ENCODE assay signal across 11 cellular contexts in the genomic region with DNA sequence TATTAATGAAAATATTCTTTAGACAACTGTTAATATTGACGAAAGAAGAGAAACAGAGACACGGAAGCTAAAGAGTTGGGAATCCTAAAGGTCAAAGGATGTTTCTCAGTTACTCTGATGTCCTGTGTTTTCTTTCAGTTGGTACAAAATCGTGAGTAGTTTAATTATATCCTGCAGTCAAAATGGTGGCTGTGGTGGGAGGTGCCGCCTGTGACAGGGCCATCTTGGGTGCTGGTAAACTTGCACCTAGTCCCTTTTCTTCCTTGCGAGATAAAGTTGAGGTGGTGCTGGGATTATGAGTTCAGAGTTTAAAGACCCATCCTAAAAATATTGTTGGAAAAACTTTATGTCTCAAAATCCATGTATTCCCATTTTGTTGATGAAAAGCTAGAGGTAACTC. TPM values are rescaled to one million over a fixed set of nuclear protein-coding genes. Genes with fewer than 3 reads are reported as not detected.
DNase-seq lines count a peak whose midpoint lies in the region; ATAC-seq and TF ChIP-seq lines count a peak whose summit lies in the region.
"Had no signal": no experiment of that assay in that cellular context is flagged by ENCODE, and none has a peak within 500 bp of the region (broad histone marks: within the 10 kb centered on the region; RNA-seq: fewer than 3 reads in every experiment).

No MANE protein-coding gene starts in this region.

- peak overlapping the region; percentile 99 for H3K27ac ChIP-seq in psoas muscle
- H3K27ac ChIP-seq: 22Rv1, brain microvascular endothelial cell had no signal

- H3K27me3 Mint-ChIP-seq in WTC11 (ENCODE audit: low read depth), result no peaks in the 10 kb centered on the region

- peaks cover 59% of the 10 kb centered on the region for H3K4me1 ChIP-seq in psoas muscle

- no peak for ATAC-seq in WTC11
- no peak for ATAC-seq in psoas muscle
- no peak for ATAC-seq in HG02852 (IDR thresholded peaks at IDR 0.05; ENCODE audit: unreplicated experiment)

- no peak overlapping the region for H3K27ac Mint-ChIP-seq in WTC11

- no peaks in the 10 kb centered on the region for H3K9me3 Mint-ChIP-seq in WTC11

- H3K4me3 Mint-ChIP-seq in WTC11, result peak overlapping the region; percentile 84

- no peaks in the 10 kb centered on the region for H3K27me3 ChIP-seq in psoas muscle (ENCODE audit: insufficient read depth in 3 of 3, low read length in 2 of 3)

- no peak for TF ChIP-seq CTCF in WTC11 (IDR thresholded peaks at IDR 0.05)
- no peak for TF ChIP-seq CTCF in psoas muscle (IDR thresholded peaks at IDR 0.05)

- DNase-seq in DMS79 treated with DMSO at 0.1 percent for 48 hours (lab: John Stamatoyannopoulos, UW) (peak; percentile 10), DMS79 (lab: John Stamatoyannopoulos, UW) (no peak), WTC11 (ENCODE audit: low spot score) (no peak), psoas muscle (no peak), NCI-H526 treated with DMSO at 0.1 percent for 48 hours (lab: John Stamatoyannopoulos, UW) (no peak), anterior cingulate cortex (lab: John Stamatoyannopoulos, UW) (no peak)
- DNase-seq: brain microvascular endothelial cell, sigmoid colon had no signal

- WGBS in psoas muscle, 3 donors, result 25 to 53% (median 33%) methylated on average over 5 of the region's 5 CpGs

- CTCF ChIA-PET in WTC11 (lab: Charles Lee), result interaction anchor here (1.0 to 1.8 kb wide), 3 partner anchors 8 to 112 kb away, joined by 3 to 7 read pairs (median 4); no protein-coding TSS in a partner anchor

- H3K9me3 ChIP-seq in iPS-18c (ENCODE audit: control insufficient read depth, insufficient read depth, low read length), result no peaks in the 10 kb centered on the region
- no peaks in the 10 kb centered on the region for H3K9me3 ChIP-seq in psoas muscle
- H3K9me3 ChIP-seq: sigmoid colon had no signal

- intact Hi-C loops in psoas muscle (cut with DNase I), result loop anchor here (2.0 to 5.0 kb wide), 5 partner anchors 41 to 107 kb away; no protein-coding TSS in a partner anchor

- H3K36me3 ChIP-seq in psoas muscle (ENCODE audit: insufficient read depth in 1 of 2, low read depth in 1 of 2), result no peaks in the 10 kb centered on the region
- H3K36me3 ChIP-seq: brain microvascular endothelial cell, sigmoid colon had no signal

- H3K36me3 Mint-ChIP-seq in WTC11, result no peaks in the 10 kb centered on the region

- H3K4me1 Mint-ChIP-seq in WTC11, result peaks cover 63% of the 10 kb centered on the region

- POLR2A ChIA-PET in WTC11 (lab: Charles Lee), result interaction anchor here (1.0 kb wide), 1 partner anchor 9 kb away, joined by 3 read pairs; no protein-coding TSS in a partner anchor

- H3K4me3 ChIP-seq in iPS-18c (ENCODE audit: insufficient read depth, low read depth, low read length) (peak overlapping the region; percentile 78), psoas muscle (peak overlapping the region; percentile 92)

TF ChIP-seq in WTC11, 78 proteins besides CTCF, POLR2A, EP300 and RAD21 (continues in another document):
- TF ChIP-seq NFATC4 (CRISPR knock-in tag; IDR thresholded peaks at IDR 0.05), result no peak
- no peak for TF ChIP-seq SOX15 (CRISPR knock-in tag; IDR thresholded peaks at IDR 0.05)
- no peak for TF ChIP-seq ARID4B (CRISPR knock-in tag; IDR thresholded peaks at IDR 0.05; ENCODE audit: borderline replicate concordance)
- TF ChIP-seq ETV6 (CRISPR knock-in tag; IDR thresholded peaks at IDR 0.05), result no peak
- TF ChIP-seq SMAD3 (CRISPR knock-in tag; IDR thresholded peaks at IDR 0.05; ENCODE audit: borderline replicate concordance), result no peak
- TF ChIP-seq, protein P1, sequence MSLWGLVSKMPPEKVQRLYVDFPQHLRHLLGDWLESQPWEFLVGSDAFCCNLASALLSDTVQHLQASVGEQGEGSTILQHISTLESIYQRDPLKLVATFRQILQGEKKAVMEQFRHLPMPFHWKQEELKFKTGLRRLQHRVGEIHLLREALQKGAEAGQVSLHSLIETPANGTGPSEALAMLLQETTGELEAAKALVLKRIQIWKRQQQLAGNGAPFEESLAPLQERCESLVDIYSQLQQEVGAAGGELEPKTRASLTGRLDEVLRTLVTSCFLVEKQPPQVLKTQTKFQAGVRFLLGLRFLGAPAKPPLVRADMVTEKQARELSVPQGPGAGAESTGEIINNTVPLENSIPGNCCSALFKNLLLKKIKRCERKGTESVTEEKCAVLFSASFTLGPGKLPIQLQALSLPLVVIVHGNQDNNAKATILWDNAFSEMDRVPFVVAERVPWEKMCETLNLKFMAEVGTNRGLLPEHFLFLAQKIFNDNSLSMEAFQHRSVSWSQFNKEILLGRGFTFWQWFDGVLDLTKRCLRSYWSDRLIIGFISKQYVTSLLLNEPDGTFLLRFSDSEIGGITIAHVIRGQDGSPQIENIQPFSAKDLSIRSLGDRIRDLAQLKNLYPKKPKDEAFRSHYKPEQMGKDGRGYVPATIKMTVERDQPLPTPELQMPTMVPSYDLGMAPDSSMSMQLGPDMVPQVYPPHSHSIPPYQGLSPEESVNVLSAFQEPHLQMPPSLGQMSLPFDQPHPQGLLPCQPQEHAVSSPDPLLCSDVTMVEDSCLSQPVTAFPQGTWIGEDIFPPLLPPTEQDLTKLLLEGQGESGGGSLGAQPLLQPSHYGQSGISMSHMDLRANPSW (CRISPR knock-in tag; conservative IDR thresholded peaks at IDR 0.05; ENCODE audit: low read depth), result no peak
- no peak for TF ChIP-seq FOXP1 (CRISPR knock-in tag; IDR thresholded peaks at IDR 0.05; ENCODE audit: borderline replicate concordance)
- TF ChIP-seq MXD4 (CRISPR knock-in tag; IDR thresholded peaks at IDR 0.05; ENCODE audit: borderline replicate concordance), result no peak
- TF ChIP-seq, protein P2, sequence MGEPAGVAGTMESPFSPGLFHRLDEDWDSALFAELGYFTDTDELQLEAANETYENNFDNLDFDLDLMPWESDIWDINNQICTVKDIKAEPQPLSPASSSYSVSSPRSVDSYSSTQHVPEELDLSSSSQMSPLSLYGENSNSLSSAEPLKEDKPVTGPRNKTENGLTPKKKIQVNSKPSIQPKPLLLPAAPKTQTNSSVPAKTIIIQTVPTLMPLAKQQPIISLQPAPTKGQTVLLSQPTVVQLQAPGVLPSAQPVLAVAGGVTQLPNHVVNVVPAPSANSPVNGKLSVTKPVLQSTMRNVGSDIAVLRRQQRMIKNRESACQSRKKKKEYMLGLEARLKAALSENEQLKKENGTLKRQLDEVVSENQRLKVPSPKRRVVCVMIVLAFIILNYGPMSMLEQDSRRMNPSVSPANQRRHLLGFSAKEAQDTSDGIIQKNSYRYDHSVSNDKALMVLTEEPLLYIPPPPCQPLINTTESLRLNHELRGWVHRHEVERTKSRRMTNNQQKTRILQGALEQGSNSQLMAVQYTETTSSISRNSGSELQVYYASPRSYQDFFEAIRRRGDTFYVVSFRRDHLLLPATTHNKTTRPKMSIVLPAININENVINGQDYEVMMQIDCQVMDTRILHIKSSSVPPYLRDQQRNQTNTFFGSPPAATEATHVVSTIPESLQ (CRISPR knock-in tag; IDR thresholded peaks at IDR 0.05), result no peak
- TF ChIP-seq, protein P3, sequence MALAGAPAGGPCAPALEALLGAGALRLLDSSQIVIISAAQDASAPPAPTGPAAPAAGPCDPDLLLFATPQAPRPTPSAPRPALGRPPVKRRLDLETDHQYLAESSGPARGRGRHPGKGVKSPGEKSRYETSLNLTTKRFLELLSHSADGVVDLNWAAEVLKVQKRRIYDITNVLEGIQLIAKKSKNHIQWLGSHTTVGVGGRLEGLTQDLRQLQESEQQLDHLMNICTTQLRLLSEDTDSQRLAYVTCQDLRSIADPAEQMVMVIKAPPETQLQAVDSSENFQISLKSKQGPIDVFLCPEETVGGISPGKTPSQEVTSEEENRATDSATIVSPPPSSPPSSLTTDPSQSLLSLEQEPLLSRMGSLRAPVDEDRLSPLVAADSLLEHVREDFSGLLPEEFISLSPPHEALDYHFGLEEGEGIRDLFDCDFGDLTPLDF (CRISPR knock-in tag; IDR thresholded peaks at IDR 0.05), result no peak
- no peak for TF ChIP-seq ELF4 (CRISPR knock-in tag; IDR thresholded peaks at IDR 0.05; ENCODE audit: low read depth)
- TF ChIP-seq CBFB (CRISPR knock-in tag; IDR thresholded peaks at IDR 0.05; ENCODE audit: low read depth), result no peak
- no peak for TF ChIP-seq CREM (CRISPR knock-in tag; IDR thresholded peaks at IDR 0.05)
- TF ChIP-seq GTF2I (CRISPR knock-in tag; conservative IDR thresholded peaks at IDR 0.05), result no peak

RNA-seq across cellular contexts. Expression of gene CECR2, which starts 2.2 kb away (rescaled TPM):
- 110 to 111 TPM (median 110 TPM) in 3 replicates for total RNA-seq in WTC11 (2021)
- 10 to 100 TPM; 19.6 to 24.1 (median 20.5) TPM for total RNA-seq in psoas muscle
- 1 to 10 TPM; 1.7 to 8.1 (median 3.1) TPM for polyA plus RNA-seq in psoas muscle
